ENCODE assay signal across 17 cellular contexts in the genomic region with DNA sequence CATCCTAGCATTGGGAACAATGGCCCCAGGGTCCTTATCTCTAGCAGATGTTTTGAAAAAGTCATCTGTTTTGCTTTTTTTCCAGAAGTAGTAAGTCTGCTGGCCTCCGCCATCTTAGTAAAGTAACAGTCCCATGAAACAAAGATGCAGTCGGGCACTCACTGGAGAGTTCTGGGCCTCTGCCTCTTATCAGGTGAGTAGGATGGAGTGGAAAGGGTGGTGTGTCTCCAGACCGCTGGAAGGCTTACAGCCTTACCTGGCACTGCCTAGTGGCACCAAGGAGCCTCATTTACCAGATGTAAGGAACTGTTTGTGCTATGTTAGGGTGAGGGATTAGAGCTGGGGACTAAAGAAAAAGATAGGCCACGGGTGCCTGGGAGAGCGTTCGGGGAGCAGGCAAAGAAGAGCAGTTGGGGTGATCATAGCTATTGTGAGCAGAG. TPM values are rescaled to one million over a fixed set of nuclear protein-coding genes. Genes with fewer than 3 reads are reported as not detected.
DNase-seq lines count a peak whose midpoint lies in the region; ATAC-seq and TF ChIP-seq lines count a peak whose summit lies in the region.
"Had no signal": no experiment of that assay in that cellular context is flagged by ENCODE, and none has a peak within 500 bp of the region (broad histone marks: within the 10 kb centered on the region; RNA-seq: fewer than 3 reads in every experiment).

No MANE protein-coding gene starts in this region.

- H3K27ac ChIP-seq in esophagus muscularis mucosa (replicated peaks in 1 of 4) (no peak overlapping the region), stomach (peak overlapping the region; percentile 30 to 57 (median 42)), gastrocnemius medialis (no peak overlapping the region), endodermal cell (ENCODE audit: low read depth, low read length) (no peak overlapping the region)
- H3K27ac ChIP-seq: A549, right lobe of liver, uterus, WERI-Rb-1 had no signal

- H3K27me3 ChIP-seq in esophagus muscularis mucosa (peaks cover 0 to 29% (median 0%) of the 10 kb centered on the region in 4 donors), stomach (peaks cover 0 to 22% (median 0%) of the 10 kb centered on the region in 3 donors), gastrocnemius medialis (peaks cover 0 to 3% (median 0%) of the 10 kb centered on the region in 3 donors), endodermal cell (ENCODE audit: control insufficient read depth, insufficient read depth, low read length, poor library complexity, severe bottlenecking) (peaks cover 18% of the 10 kb centered on the region)
- H3K27me3 ChIP-seq: right lobe of liver, uterus had no signal

- TF ChIP-seq POLR2A in esophagus muscularis mucosa (IDR thresholded peaks at IDR 0.05; ENCODE audit: low read depth) (no peak), stomach (IDR thresholded peaks at IDR 0.05) (no peak), gastrocnemius medialis (IDR thresholded peaks at IDR 0.05) (no peak)

- peak; percentile 42 for ATAC-seq in activated CD4-positive, alpha-beta T cell treated with anti-CD3 and anti-CD28 coated beads for 36 hours
- no peak for ATAC-seq in gastrocnemius medialis
- ATAC-seq: A549, right lobe of liver had no signal

- H3K9me3 ChIP-seq in esophagus muscularis mucosa (no peaks in the 10 kb centered on the region), stomach (no peaks in the 10 kb centered on the region), gastrocnemius medialis (no peaks in the 10 kb centered on the region), endodermal cell (ENCODE audit: control insufficient read depth, low read length) (no peaks in the 10 kb centered on the region)
- H3K9me3 ChIP-seq: A549, right lobe of liver, uterus had no signal

- peaks cover 73% of the 10 kb centered on the region for H3K4me1 Mint-ChIP-seq in activated CD4-positive, alpha-beta T cell treated with anti-CD3 and anti-CD28 coated beads for 36 hours
- peaks cover 7% of the 10 kb centered on the region for H3K4me1 Mint-ChIP-seq in endodermal cell

- H3K4me3 ChIP-seq in esophagus muscularis mucosa (no peak overlapping the region), stomach (peak overlapping the region in 1 of 4 donors; percentile 7), gastrocnemius medialis (no peak overlapping the region), endodermal cell (ENCODE audit: low read length) (no peak overlapping the region)
- H3K4me3 ChIP-seq: A549, right lobe of liver, uterus had no signal

- DNase-seq in activated CD4-positive, alpha-beta T cell treated with anti-CD3 and anti-CD28 coated beads for 36 hours: no peak
- no peak for DNase-seq in activated CD4-positive, alpha-beta T cell treated with anti-CD3 and anti-CD28 coated beads for 1 hour
- peak; percentile 75 for DNase-seq in activated T-cell treated with anti-CD3 and anti-CD28 coated beads, Interleukin-2, amount 50 U/mL, for 1 hour
- peak; percentile 78 for DNase-seq in esophagus muscularis mucosa (ENCODE audit: extremely low spot score)
- no peak for DNase-seq in stomach
- DNase-seq in 8988T: no peak
- DNase-seq in gastrocnemius medialis: no peak
- DNase-seq in endodermal cell: no peak
- DNase-seq: amygdala, cortex of kidney, NCI-H1092 treated with DMSO at 0.1 percent for 48 hours, NCI-H510A, right lobe of liver, uterus, WERI-Rb-1 had no signal

- H3K36me3 Mint-ChIP-seq in activated CD4-positive, alpha-beta T cell treated with anti-CD3 and anti-CD28 coated beads for 36 hours (ENCODE audit: low read depth): peaks cover 50% of the 10 kb centered on the region
- H3K36me3 Mint-ChIP-seq in endodermal cell (ENCODE audit: low read depth): no peaks in the 10 kb centered on the region

- no peaks in the 10 kb centered on the region for H3K4me1 ChIP-seq in esophagus muscularis mucosa
- no peaks in the 10 kb centered on the region for H3K4me1 ChIP-seq in stomach
- H3K4me1 ChIP-seq in gastrocnemius medialis: no peaks in the 10 kb centered on the region
- H3K4me1 ChIP-seq in endodermal cell (ENCODE audit: control insufficient read depth, insufficient read depth, low read length): no peaks in the 10 kb centered on the region
- H3K4me1 ChIP-seq: A549, right lobe of liver, uterus had no signal

- peak overlapping the region; percentile 99 for H3K4me3 Mint-ChIP-seq in activated CD4-positive, alpha-beta T cell treated with anti-CD3 and anti-CD28 coated beads for 36 hours
- H3K4me3 Mint-ChIP-seq in endodermal cell: no peak overlapping the region

- intact Hi-C loops in activated CD4-positive, alpha-beta T cell treated with anti-CD3 and anti-CD28 coated beads for 36 hours (cut with DNase I, micrococcal nuclease): loop anchor here (1.0 to 10.0 kb wide), 12 partner anchors 33 to 490 kb away; a partner anchor contains a TSS
- intact Hi-C loops in esophagus muscularis mucosa (cut with DNase I) (no loop called here), stomach (cut with DNase I; ENCODE audit: low total_unique reads) (no loop called here), gastrocnemius medialis (cut with DNase I; ENCODE audit: low total_unique reads) (no loop called here)

- 95% methylated on average over 6 of the region's 6 CpGs for WGBS in esophagus muscularis mucosa
- WGBS in stomach, 5 donors: 74 to 87% (median 80%) methylated on average over 6 of the region's 6 CpGs
- 96 to 100% methylated on average over 3 to 6 of the region's 6 CpGs for WGBS in endodermal cell (ENCODE audit: insufficient coverage in 1 of 2, insufficient read length in 1 of 2), 2 experiments

- POLR2A ChIA-PET in activated CD4-positive, alpha-beta T cell treated with anti-CD3 and anti-CD28 coated beads for 36 hours (lab: Charles Lee): interaction anchor here (0.6 to 4.3 kb wide), 5 partner anchors 9 to 106 kb away, joined by 4 to 23 read pairs (median 6); a partner anchor contains a TSS

- CTCF ChIA-PET in activated CD4-positive, alpha-beta T cell treated with anti-CD3 and anti-CD28 coated beads for 36 hours (lab: Charles Lee): interaction anchor here (0.9 to 2.3 kb wide), 12 partner anchors 9 to 166 kb away, joined by 3 to 24 read pairs (median 5); a partner anchor contains a TSS

- TF ChIP-seq EP300 in esophagus muscularis mucosa (IDR thresholded peaks at IDR 0.05) (no peak), stomach (IDR thresholded peaks at IDR 0.05) (no peak)

- no peak for TF ChIP-seq CTCF in esophagus muscularis mucosa (IDR thresholded peaks at IDR 0.05)
- no peak for TF ChIP-seq CTCF in stomach (IDR thresholded peaks at IDR 0.05)
- TF ChIP-seq CTCF in gastrocnemius medialis (IDR thresholded peaks at IDR 0.05 in 4 of 5, conservative IDR thresholded peaks at IDR 0.05 in 1 of 5): no peak
- TF ChIP-seq CTCF in endodermal cell (conservative IDR thresholded peaks at IDR 0.05): no peak

- no peaks in the 10 kb centered on the region for H3K27me3 Mint-ChIP-seq in activated CD4-positive, alpha-beta T cell treated with anti-CD3 and anti-CD28 coated beads for 36 hours
- H3K27me3 Mint-ChIP-seq in endodermal cell (ENCODE audit: insufficient read depth): peaks cover 27% of the 10 kb centered on the region

- peak overlapping the region; percentile 99 for H3K27ac Mint-ChIP-seq in activated CD4-positive, alpha-beta T cell treated with anti-CD3 and anti-CD28 coated beads for 36 hours
- H3K27ac Mint-ChIP-seq in endodermal cell: no peak overlapping the region

- no peaks in the 10 kb centered on the region for H3K9me3 Mint-ChIP-seq in activated CD4-positive, alpha-beta T cell treated with anti-CD3 and anti-CD28 coated beads for 36 hours (ENCODE audit: low read depth)
- H3K9me3 Mint-ChIP-seq in endodermal cell: no peaks in the 10 kb centered on the region

- no peak overlapping the region for H3K9ac ChIP-seq in endodermal cell (ENCODE audit: extremely low read depth, low read length, poor library complexity, severe bottlenecking)

- H3K36me3 ChIP-seq in esophagus muscularis mucosa (no peaks in the 10 kb centered on the region), stomach (no peaks in the 10 kb centered on the region), gastrocnemius medialis (no peaks in the 10 kb centered on the region), endodermal cell (ENCODE audit: control insufficient read depth, insufficient read depth, low read length) (no peaks in the 10 kb centered on the region)
- H3K36me3 ChIP-seq: right lobe of liver, uterus, WERI-Rb-1 had no signal

- in situ Hi-C loops in gastrocnemius medialis (cut with MboI; ENCODE audit: low sequenced_read_pairs in 4 of 4): no loop called here

RNA-seq across cellular contexts. Expression of a gene that starts 0.3 kb away (rescaled TPM):
- 100 to 1,000 TPM; 400 to 530 TPM for total RNA-seq in activated CD4-positive, alpha-beta T cell treated with anti-CD3 and anti-CD28 coated beads for 36 hours
- total RNA-seq in esophagus muscularis mucosa (1 to 10 TPM in 2 of 4 donors, under 1 TPM in 2; 0.42 to 2.8 (median 0.96) TPM), stomach (10 to 100 TPM in 1 of 5 donors, 1 to 10 TPM in 2, not detected in 2; 2.4 to 15.8 (median 7.1) TPM), gastrocnemius medialis (under 1 TPM in 2 of 4 donors, not detected in 2; 0.42 to 0.51 TPM), endodermal cell (under 1 TPM in 1 of 2 donors, not detected in 1; 0.29 TPM)
- 1 to 10 TPM; 2.3 to 6.7 (median 4.5) TPM for polyA plus RNA-seq in stomach
- polyA plus RNA-seq in endodermal cell (2013, experiment 1 of 2): not detected
- polyA plus RNA-seq in endodermal cell (2013, experiment 2 of 2): not detected
- total RNA-seq: fibroblast of villous mesenchyme had no signal
- polyA plus RNA-seq: A549 had no signal

RNA-seq across cellular contexts. Expression of a gene that starts 37.7 kb away (rescaled TPM):
- 100 to 1,000 TPM; 305 to 331 TPM for total RNA-seq in activated CD4-positive, alpha-beta T cell treated with anti-CD3 and anti-CD28 coated beads for 36 hours
- total RNA-seq in esophagus muscularis mucosa (under 1 TPM in 1 of 4 donors, not detected in 3; 0.83 TPM), stomach (10 to 100 TPM in 2 of 5 donors, 1 to 10 TPM in 1, not detected in 2; 4.6 to 24.0 (median 16.1) TPM), gastrocnemius medialis (1 to 10 TPM in 1 of 4 donors, under 1 TPM in 2, not detected in 1; 0.35 to 3.0 (median 0.46) TPM), endodermal cell (under 1 TPM in 1 of 2 donors, not detected in 1; 0.92 TPM)
- 1 to 10 TPM; 2.2 to 9.2 (median 4.7) TPM for polyA plus RNA-seq in stomach
- polyA plus RNA-seq in endodermal cell (2013, experiment 1 of 2): not detected
- not detected for polyA plus RNA-seq in endodermal cell (2013, experiment 2 of 2)
- total RNA-seq: fibroblast of villous mesenchyme had no signal
- polyA plus RNA-seq: A549 had no signal

RNA-seq across cellular contexts. Expression of a gene that starts 39.3 kb away (rescaled TPM):
- 100 to 1,000 TPM; 141 to 146 TPM for total RNA-seq in activated CD4-positive, alpha-beta T cell treated with anti-CD3 and anti-CD28 coated beads for 36 hours
- under 1 TPM in 3 of 4 donors, not detected in 1; 0.13 to 0.33 (median 0.23) TPM for total RNA-seq in esophagus muscularis mucosa
- total RNA-seq in stomach: 1 to 10 TPM in 3 of 5 donors, not detected in 2; 1.2 to 9.5 (median 4.2) TPM
- polyA plus RNA-seq in stomach: under 1 TPM in 2 of 3 donors, not detected in 1; 0.18 to 0.76 TPM
- under 1 TPM in 2 of 4 donors, not detected in 2; 0.33 to 0.51 TPM for total RNA-seq in gastrocnemius medialis
- not detected for total RNA-seq in endodermal cell
- not detected for polyA plus RNA-seq in endodermal cell (2013, experiment 1 of 2)
- not detected for polyA plus RNA-seq in endodermal cell (2013, experiment 2 of 2)
- total RNA-seq: fibroblast of villous mesenchyme had no signal
- polyA plus RNA-seq: A549 had no signal

RNA-seq across cellular contexts. Expression of a gene that starts 40.7 kb away (rescaled TPM):
- 10 to 100 TPM; 26.7 to 30.1 TPM for total RNA-seq in activated CD4-positive, alpha-beta T cell treated with anti-CD3 and anti-CD28 coated beads for 36 hours
- total RNA-seq in esophagus muscularis mucosa (10 to 100 TPM in 3 of 4 donors, 1 to 10 TPM in 1; 6.6 to 31.6 (median 13.9) TPM), stomach (10 to 100 TPM in 4 of 5 donors, under 1 TPM in 1; 0.58 to 97.2 (median 56.7) TPM), gastrocnemius medialis (1 to 10 TPM; 1.2 to 7.9 (median 3.4) TPM), endodermal cell (1 to 10 TPM; 3.2 to 4.4 TPM)
- polyA plus RNA-seq in stomach: 10 to 100 TPM; 12.2 to 79.1 (median 35.4) TPM
- polyA plus RNA-seq in endodermal cell (2013, experiment 1 of 2): 1.1 TPM
- polyA plus RNA-seq in endodermal cell (2013, experiment 2 of 2): 0.33 TPM
- total RNA-seq: fibroblast of villous mesenchyme had no signal

RNA-seq across cellular contexts. Expression of a gene that starts 52.7 kb away (rescaled TPM):
- 10 to 100 TPM; 45.9 to 53.2 TPM for total RNA-seq in activated CD4-positive, alpha-beta T cell treated with anti-CD3 and anti-CD28 coated beads for 36 hours
- total RNA-seq in esophagus muscularis mucosa (under 1 TPM; 0.42 to 0.52 (median 0.48) TPM), stomach (10 to 100 TPM in 1 of 5 donors, 1 to 10 TPM in 3, under 1 TPM in 1; 0.45 to 20.0 (median 6.7) TPM), gastrocnemius medialis (1 to 10 TPM in 1 of 4 donors, under 1 TPM in 3; 0.10 to 2.1 (median 0.19) TPM), endodermal cell (1 to 10 TPM; 4.1 to 5.7 TPM)
- polyA plus RNA-seq in stomach: 1 to 10 TPM; 2.1 to 7.2 (median 3.4) TPM
- polyA plus RNA-seq in endodermal cell (2013, experiment 1 of 2): 0.32 TPM
- polyA plus RNA-seq in endodermal cell (2013, experiment 2 of 2): 0.54 TPM

Comparison
In these comparisons a context has a peak if more than half of its experiments do, and no peak if none do; other contexts are left out.
1. DNase-seq: peak in activated T-cell treated with anti-CD3 and anti-CD28 coated beads, Interleukin-2, amount 50 U/mL, for 1 hour (single experiment) and esophagus muscularis mucosa (single experiment); none in activated CD4-positive, alpha-beta T cell treated with anti-CD3 and anti-CD28 coated beads for 36 hours (single experiment), activated CD4-positive, alpha-beta T cell treated with anti-CD3 and anti-CD28 coated beads for 1 hour (single experiment), stomach (single experiment), 8988T (single experiment), gastrocnemius medialis (0 of 2) and endodermal cell (single experiment).
2. H3K27ac ChIP-seq: peak in stomach (5 of 5); none in esophagus muscularis mucosa (0 of 4), gastrocnemius medialis (0 of 4) and endodermal cell (single experiment).
3. RNA of a gene that starts 0.3 kb away (total RNA-seq): 400 to 530 TPM in activated CD4-positive, alpha-beta T cell treated with anti-CD3 and anti-CD28 coated beads for 36 hours; 2.4 to 15.8 TPM in stomach, 0.42 to 2.8 TPM in esophagus muscularis mucosa, 0.42 to 0.51 TPM in gastrocnemius medialis and 0.29 TPM in endodermal cell; every median in the first group is over 10 times any median in the second.
4. RNA of a gene that starts 37.7 kb away (total RNA-seq): 305 to 331 TPM in activated CD4-positive, alpha-beta T cell treated with anti-CD3 and anti-CD28 coated beads for 36 hours; 4.6 to 24.0 TPM in stomach, 0.92 TPM in endodermal cell, 0.83 TPM in esophagus muscularis mucosa and 0.35 to 3.0 TPM in gastrocnemius medialis; every median in the first group is over 10 times any median in the second.
5. RNA of a gene that starts 39.3 kb away (total RNA-seq): 141 to 146 TPM in activated CD4-positive, alpha-beta T cell treated with anti-CD3 and anti-CD28 coated beads for 36 hours; 1.2 to 9.5 TPM in stomach, 0.33 to 0.51 TPM in gastrocnemius medialis, 0.13 to 0.33 TPM in esophagus muscularis mucosa and not detected in endodermal cell; every median in the first group is over 10 times any median in the second.
6. intact Hi-C loops: an anchor here in activated CD4-positive, alpha-beta T cell treated with anti-CD3 and anti-CD28 coated beads for 36 hours (1.0 to 10.0 kb wide); none called in esophagus muscularis mucosa, stomach and gastrocnemius medialis.